21 cellular contexts compared by ENCODE assay signal in the genomic region with DNA sequence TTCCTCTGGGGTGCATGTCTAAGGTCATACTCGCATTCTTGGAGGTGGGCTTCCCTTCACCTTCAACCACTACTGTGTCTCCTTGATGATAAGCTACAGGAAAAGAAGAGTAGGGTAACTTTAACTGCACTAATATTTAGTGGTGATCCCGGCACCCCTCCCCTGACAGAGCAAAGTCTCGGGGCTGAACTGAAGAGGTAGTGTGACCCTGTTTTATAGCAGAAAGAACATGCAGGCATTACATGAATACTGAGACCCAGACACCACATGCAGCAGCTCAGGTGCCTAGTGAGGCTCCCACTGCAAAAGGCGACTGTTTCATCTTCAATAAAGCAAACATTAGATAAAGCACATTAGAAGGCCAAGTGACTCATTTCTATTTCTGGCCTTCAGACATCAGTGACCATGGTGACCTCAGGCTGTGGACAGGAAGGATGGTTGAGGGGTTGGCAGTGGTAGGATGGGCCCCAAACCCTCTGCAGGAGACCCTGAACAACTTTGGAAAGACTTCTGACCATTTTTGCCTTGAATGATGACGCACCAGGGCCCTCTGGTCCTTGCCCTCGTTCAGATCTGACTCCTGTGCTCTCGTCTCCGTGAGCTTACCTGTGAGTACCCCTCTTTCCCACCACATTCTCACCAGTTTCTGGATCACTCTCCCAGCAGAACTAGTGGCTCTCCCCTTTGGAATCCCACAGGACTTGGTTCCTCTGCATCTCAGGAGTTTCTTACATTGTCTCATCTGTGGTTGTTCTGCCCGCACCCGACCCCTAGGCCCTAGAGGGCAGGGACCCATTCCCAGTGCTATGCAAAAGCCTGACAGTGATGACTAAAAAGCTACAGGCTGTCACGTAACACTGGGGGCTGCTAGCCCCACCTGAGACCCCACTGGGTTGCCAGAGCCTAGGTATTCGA. TPM values are rescaled to one million over a fixed set of nuclear protein-coding genes. Genes with fewer than 3 reads are reported as not detected.
DNase-seq lines count a peak whose midpoint lies in the region; ATAC-seq, FAIRE-seq and TF ChIP-seq lines count a peak whose summit lies in the region.
"Had no signal": no experiment of that assay in that cellular context is flagged by ENCODE, and none has a peak within 500 bp of the region (broad histone marks: within the 10 kb centered on the region; RNA-seq: fewer than 3 reads in every experiment).

No MANE protein-coding gene starts in this region.

- TF ChIP-seq CTCF in PC-9 (conservative IDR thresholded peaks at IDR 0.05): no peak
- no peak for TF ChIP-seq CTCF in D721Med (IDR thresholded peaks at IDR 0.05; ENCODE audit: insufficient read depth, missing control alignments)
- no peak for TF ChIP-seq CTCF in GM20000 (IDR thresholded peaks at IDR 0.05; ENCODE audit: extremely low read depth, missing control alignments)

- POLR2A ChIA-PET in PC-9 (lab: Charles Lee; ENCODE audit: unreplicated experiment): interaction anchor here (0.7 kb wide), 1 partner anchor 491 kb away, joined by 5 read pairs; a partner anchor contains a TSS

- H3K4me1 ChIP-seq in BLaER1 treated with 17β-estradiol and CSF1 and Interleukin-3, amounts not matched to agents 10 nM and 100 nM: peaks cover 5 to 17% (median 10%) of the 10 kb centered on the region in 10 experiments; a peak in 12 of 20 replicates
- peaks cover 8% of the 10 kb centered on the region; the same call in 1 of the 2 replicates for H3K4me1 ChIP-seq in PC-9 (replicated peaks; ENCODE audit: insufficient read depth)
- H3K4me1 ChIP-seq: Peyer's patch, suprapubic skin had no signal

- H3K79me2 ChIP-seq in PC-9 (ENCODE audit: low read depth): no peaks in the 10 kb centered on the region

- no peak overlapping the region for H3K4me3 ChIP-seq in BLaER1 treated with 17β-estradiol and CSF1 and Interleukin-3, amounts not matched to agents 10 nM and 100 nM
- H3K4me3 ChIP-seq in PC-9: no peak overlapping the region
- H3K4me3 ChIP-seq: Peyer's patch, SK-N-MC, suprapubic skin had no signal

- H3K9me3 ChIP-seq in BLaER1 treated with 17β-estradiol and CSF1 and Interleukin-3, amounts not matched to agents 10 nM and 100 nM (replicated peaks in 1 of 11): peaks cover 0 to 21% (median 12%) of the 10 kb centered on the region in 11 experiments; a peak in 12 of 22 replicates
- no peaks in the 10 kb centered on the region for H3K9me3 ChIP-seq in PC-9 (ENCODE audit: insufficient read depth, low read depth)
- H3K9me3 ChIP-seq: Peyer's patch, suprapubic skin had no signal

- no peaks in the 10 kb centered on the region for H3F3A ChIP-seq in PC-9 (ENCODE audit: insufficient read depth, low read depth)

- H3K27me3 ChIP-seq in BLaER1 treated with 17β-estradiol and CSF1 and Interleukin-3, amounts not matched to agents 10 nM and 100 nM: no peaks in the 10 kb centered on the region
- no peaks in the 10 kb centered on the region for H3K27me3 ChIP-seq in PC-9 (ENCODE audit: insufficient read depth, low read depth)
- H3K27me3 ChIP-seq: Peyer's patch, suprapubic skin had no signal

- CTCF ChIA-PET in PC-9 (lab: Charles Lee): no interaction called here

- H3K4me2 ChIP-seq in BLaER1 treated with 17β-estradiol and CSF1 and Interleukin-3, amounts not matched to agents 10 nM and 100 nM: peak overlapping the region in 8 of 11 experiments; percentile 4 to 53 (median 22); a peak in 9 of 22 replicates
- H3K4me2 ChIP-seq in PC-9: peak overlapping the region; percentile 27; the same call in 1 of the 2 replicates

- intact Hi-C loops in PC-9 (cut with micrococcal nuclease; ENCODE audit: unreplicated experiment): no loop called here

- no TSS peak for BruUV-seq in PC-9 (replicated peaks; lab: Mats Ljungman, UMichigan)

- peak in 1 of 2 experiments; percentile 41 for DNase-seq in PC-9
- DNase-seq in kidney glomerular epithelial cell (lab: John Stamatoyannopoulos, UW): peak; percentile 17
- no peak for DNase-seq in D721Med (ENCODE audit: insufficient read length, low spot score)
- DNase-seq in GM20000 (ENCODE audit: low spot score): no peak
- DNase-seq: activated CD4-positive, alpha-beta T cell treated with anti-CD3 and anti-CD28 coated beads, Interleukin-2, amount 50 U/mL, for 1 hour; activated naive CD8-positive, alpha-beta T cell treated with anti-CD3 and anti-CD28 coated beads, Interleukin-2, amount 10 ng/mL, durations not matched to agents 7 days and 5 days; effector CD4-positive, alpha-beta T cell; HCEC 1CT; immature natural killer cell; MM.1S; NCI-H1436; NK-92 treated with Interleukin-12 subunit alpha and Interleukin-12 subunit beta, amount 100 ng/mL, for 24 hours; Peyer's patch had no signal

- no peaks in the 10 kb centered on the region for H3K36me3 ChIP-seq in BLaER1 treated with 17β-estradiol and CSF1 and Interleukin-3, amounts not matched to agents 10 nM and 100 nM
- H3K36me3 ChIP-seq in PC-9 (ENCODE audit: low read depth): no peaks in the 10 kb centered on the region
- H3K36me3 ChIP-seq: Peyer's patch, suprapubic skin had no signal

- no peak for FAIRE-seq in D721Med (lab: Jason Lieb, UNC)
- FAIRE-seq: urothelium cell line had no signal

- no peaks in the 10 kb centered on the region for H3K9me2 ChIP-seq in PC-9 (ENCODE audit: insufficient read depth)

- H3K27ac ChIP-seq in BLaER1 treated with 17β-estradiol and CSF1 and Interleukin-3, amounts not matched to agents 10 nM and 100 nM: no peak overlapping the region
- no peak overlapping the region for H3K27ac ChIP-seq in PC-9
- H3K27ac ChIP-seq: Peyer's patch, SK-N-MC, suprapubic skin, VCaP had no signal

- no peak for ATAC-seq in HG02973 (IDR thresholded peaks at IDR 0.05; ENCODE audit: unreplicated experiment)

- no peak overlapping the region for H3K9ac ChIP-seq in BLaER1 treated with 17β-estradiol and CSF1 and Interleukin-3, amounts not matched to agents 10 nM and 100 nM

- no peak overlapping the region for H2AFZ ChIP-seq in PC-9

- H4K20me1 ChIP-seq in BLaER1 treated with 17β-estradiol and CSF1 and Interleukin-3, amounts not matched to agents 10 nM and 100 nM: no peaks in the 10 kb centered on the region
- no peaks in the 10 kb centered on the region for H4K20me1 ChIP-seq in PC-9 (ENCODE audit: insufficient read depth)

RNA-seq across cellular contexts. Expression of a gene that starts 23.8 kb away (rescaled TPM):
- not detected in 2 replicates for total RNA-seq in PC-9 (2021)
- total RNA-seq: activated naive CD8-positive, alpha-beta T cell treated with anti-CD3 and anti-CD28 coated beads, Interleukin-2, amount 10 ng/mL, durations not matched to agents 7 days and 5 days; fibroblast of villous mesenchyme; NCI-H460 had no signal

RNA-seq across cellular contexts. Expression of a gene that starts 33.7 kb away (rescaled TPM):
- total RNA-seq in PC-9 (2021): 0.55 and 1.3 TPM in 2 replicates
- total RNA-seq: Peyer's patch had no signal

RNA-seq across cellular contexts. Expression of a gene that starts 34.8 kb away (rescaled TPM):
- 128 and 160 TPM in 2 replicates for total RNA-seq in PC-9 (2021)

RNA-seq across cellular contexts. Expression of a gene that starts 46.4 kb away (rescaled TPM):
- 3.4 and 4.1 TPM in 2 replicates for total RNA-seq in PC-9 (2021)

RNA-seq across cellular contexts. Expression of a gene that starts 50.9 kb away (rescaled TPM):
- 3.7 and 5.3 TPM in 2 replicates for total RNA-seq in PC-9 (2021)
